In the genomic region with DNA sequence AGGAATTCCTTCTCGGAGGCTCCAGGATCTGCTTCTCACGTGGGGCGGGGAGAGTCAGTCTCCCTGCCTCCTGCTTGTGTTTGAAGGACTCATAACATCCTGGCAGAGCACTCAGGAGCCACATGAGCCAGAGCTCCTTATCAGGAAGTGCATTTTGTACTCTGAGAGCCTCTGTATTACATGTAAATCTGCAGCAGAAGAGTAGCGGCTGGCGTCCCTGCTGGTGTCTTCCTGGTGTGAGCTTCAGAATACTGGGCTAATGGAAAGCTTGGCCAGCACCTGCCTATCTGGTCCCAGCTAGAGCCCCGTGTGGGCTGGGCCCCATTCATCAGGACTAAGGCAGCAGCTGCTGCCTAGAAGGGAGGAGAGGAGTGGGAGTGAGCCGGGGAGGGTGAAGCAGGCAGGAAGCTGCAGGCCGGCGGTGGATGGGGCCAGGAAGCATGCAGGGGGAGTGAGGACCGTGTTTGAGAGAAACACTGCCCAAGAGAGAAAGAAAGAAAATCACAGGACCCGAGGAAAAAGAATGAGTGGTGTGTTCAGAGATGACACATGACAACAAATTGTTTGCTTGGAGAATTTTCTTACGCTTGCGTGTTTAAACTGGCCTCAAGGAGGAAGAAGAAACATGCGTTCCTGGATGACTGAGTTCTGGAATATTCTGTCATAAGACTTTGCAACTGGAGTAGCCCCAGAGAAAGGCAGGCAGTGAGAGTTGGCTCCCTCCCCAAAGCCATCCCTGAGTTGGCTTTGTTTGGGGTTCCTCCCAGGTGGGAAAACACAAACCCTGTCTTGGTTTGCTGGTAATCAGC, we compare ENCODE assay signal across 8 cellular contexts. TPM values are rescaled to one million over a fixed set of nuclear protein-coding genes. Genes with fewer than 3 reads are reported as not detected.
A peak's percentile ranks its signal among the peaks of the same experiment; 100 is the strongest.
DNase-seq lines count a peak whose midpoint lies in the region; ATAC-seq and TF ChIP-seq lines count a peak whose summit lies in the region.
"Not testable (repeated sequence)": the region's sequence is repeated elsewhere in the genome, so short reads cannot be mapped to it uniquely, and the experiment has no call there.

No MANE protein-coding gene starts in this region.

- H3K9ac ChIP-seq in skeletal muscle satellite cell (ENCODE audit: low read depth, low read length), result not testable (repeated sequence)

- not testable (repeated sequence) for H3K27me3 ChIP-seq in esophagus muscularis mucosa; skeletal muscle satellite cell (ENCODE audit: control insufficient read depth, insufficient read depth, low read length)

- ATAC-seq in GM19452 (IDR thresholded peaks at IDR 0.05; ENCODE audit: unreplicated experiment) (peak; percentile 67), HG03342 (IDR thresholded peaks at IDR 0.05; ENCODE audit: unreplicated experiment) (peak; percentile 69)
- peak; percentile 49 to 54 for ATAC-seq in activated T-cell treated with anti-CD3 and anti-CD28 coated beads, Interleukin-2, amount 50 U/mL, for 72 hours (replicated peaks in 1 of 2)

- not testable (repeated sequence) for H3K27ac Mint-ChIP-seq in activated T-cell treated with anti-CD3 and anti-CD28 coated beads, Interleukin-2, amount 50 U/mL, for 72 hours

- peak overlapping the region; percentile 40 to 45 for H3K4me3 Mint-ChIP-seq in activated T-cell treated with anti-CD3 and anti-CD28 coated beads, Interleukin-2, amount 50 U/mL, for 72 hours

- DNase-seq in NCI-H345 treated with DMSO at 0.1 percent for 48 hours (lab: John Stamatoyannopoulos, UW; ENCODE audit: unreplicated experiment), result peak; percentile 60
- DNase-seq in activated T-cell treated with anti-CD3 and anti-CD28 coated beads, Interleukin-2, amount 50 U/mL, for 72 hours; esophagus muscularis mucosa (ENCODE audit: extremely low spot score): not testable (repeated sequence)
- peak; percentile 52 to 93 for DNase-seq in lung microvascular endothelial cell (ENCODE audit: low read depth in 2 of 2)

- H3K4me3 ChIP-seq in esophagus muscularis mucosa, result peak overlapping the region; percentile 24 to 42 (median 32)
- H3K4me3 ChIP-seq in skeletal muscle satellite cell (ENCODE audit: low read length), result not testable (repeated sequence)

- WGBS in esophagus muscularis mucosa, result 14% methylated on average over 12 of the region's 14 CpGs

- not testable (repeated sequence) for H3K36me3 Mint-ChIP-seq in activated T-cell treated with anti-CD3 and anti-CD28 coated beads, Interleukin-2, amount 50 U/mL, for 72 hours (ENCODE audit: insufficient read depth in 2 of 2)

- not testable (repeated sequence) for TF ChIP-seq CTCF in C4-2B (conservative IDR thresholded peaks at IDR 0.05)
- peak in 1 of 3 experiments; percentile 9 for TF ChIP-seq CTCF in esophagus muscularis mucosa (IDR thresholded peaks at IDR 0.05)

- intact Hi-C loops in esophagus muscularis mucosa (cut with DNase I), result not testable (repeated sequence)

- H3K4me1 ChIP-seq in esophagus muscularis mucosa, result peaks cover 9 to 24% (median 21%) of the 10 kb centered on the region in 4 donors
- not testable (repeated sequence) for H3K4me1 ChIP-seq in skeletal muscle satellite cell (ENCODE audit: control insufficient read depth, insufficient read depth, low read length)

- TF ChIP-seq POLR2A in esophagus muscularis mucosa (IDR thresholded peaks at IDR 0.05; ENCODE audit: low read depth), result not testable (repeated sequence)

- peaks cover 6 to 12% (median 8%) of the 10 kb centered on the region in 4 donors for H3K36me3 ChIP-seq in esophagus muscularis mucosa
- not testable (repeated sequence) for H3K36me3 ChIP-seq in skeletal muscle satellite cell (ENCODE audit: insufficient read depth, low read length)

- peaks cover 13% of the 10 kb centered on the region for H3K4me1 Mint-ChIP-seq in activated T-cell treated with anti-CD3 and anti-CD28 coated beads, Interleukin-2, amount 50 U/mL, for 72 hours (ENCODE audit: low read depth)

- peak overlapping the region; percentile 44 for H3K4me2 ChIP-seq in skeletal muscle satellite cell (ENCODE audit: low read length)

- H3K27ac ChIP-seq in C4-2B (peak overlapping the region; percentile 56), esophagus muscularis mucosa (replicated peaks in 1 of 4) (peak overlapping the region; percentile 71 to 82 (median 74))

- peaks cover 24% of the 10 kb centered on the region for H3K27me3 Mint-ChIP-seq in activated T-cell treated with anti-CD3 and anti-CD28 coated beads, Interleukin-2, amount 50 U/mL, for 72 hours (ENCODE audit: low read depth)

- H3K9me3 ChIP-seq in esophagus muscularis mucosa; skeletal muscle satellite cell (replicated peaks; ENCODE audit: low read length): not testable (repeated sequence)

- TF ChIP-seq EP300 in esophagus muscularis mucosa (IDR thresholded peaks at IDR 0.05), result not testable (repeated sequence)

- H3K9me3 Mint-ChIP-seq in activated T-cell treated with anti-CD3 and anti-CD28 coated beads, Interleukin-2, amount 50 U/mL, for 72 hours, result not testable (repeated sequence)

RNA-seq across cellular contexts. Expression of a gene that starts 41.3 kb away (rescaled TPM):
- 1 to 10 TPM in 1 of 2 donors, under 1 TPM in 1; 0.84 to 1.7 TPM for total RNA-seq in activated T-cell treated with anti-CD3 and anti-CD28 coated beads, Interleukin-2, amount 50 U/mL, for 72 hours
- total RNA-seq in esophagus muscularis mucosa, result 100 to 1,000 TPM; 119 to 123 (median 122) TPM
- 111 and 133 TPM in 2 replicates for total RNA-seq in lung microvascular endothelial cell
- 173 and 235 TPM in 2 replicates for total RNA-seq in skeletal muscle satellite cell (2012; rRNA removed)

Comparison
In these comparisons a context has a peak if more than half of its experiments do, and no peak if none do; other contexts are left out.
1. RNA of a gene that starts 41.3 kb away (total RNA-seq): 119 to 123 TPM in esophagus muscularis mucosa and 111 to 133 TPM in lung microvascular endothelial cell; 0.84 to 1.7 TPM in activated T-cell treated with anti-CD3 and anti-CD28 coated beads, Interleukin-2, amount 50 U/mL, for 72 hours; every median in the first group is over 10 times any median in the second.
2. Peak in every context shown above with its lines, with median percentiles within 50 percentile points of each other: ATAC-seq.